ENCODE assay signal across 31 cellular contexts in the genomic region with DNA sequence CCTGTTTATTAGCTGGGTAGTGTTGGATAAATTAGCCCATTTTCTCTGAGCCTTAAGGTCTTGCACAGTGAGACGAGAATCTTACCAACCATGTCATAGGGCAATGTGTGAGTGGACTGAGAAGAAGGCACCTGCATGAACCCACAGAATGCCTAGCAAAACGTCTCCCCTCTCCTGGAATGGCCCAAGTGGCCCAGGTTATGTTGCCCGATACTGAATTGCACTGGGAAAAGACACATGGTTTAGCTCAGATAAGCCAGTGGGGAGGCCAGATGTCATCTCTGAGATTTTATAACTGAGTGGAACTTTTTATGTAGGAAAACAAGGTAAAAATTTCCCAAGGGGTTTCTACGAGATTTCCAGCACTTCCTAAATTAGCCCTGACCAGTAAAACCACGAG.
"Had no signal": no experiment of that assay in that cellular context is flagged by ENCODE, and none has a peak within 500 bp of the region (broad histone marks: within the 10 kb centered on the region; RNA-seq: fewer than 3 reads in every experiment).

No MANE protein-coding gene starts in this region.

- H3K4me3 Mint-ChIP-seq: activated CD4-positive, alpha-beta memory T cell treated with anti-CD3 and anti-CD28 coated beads for 36 hours; activated CD4-positive, alpha-beta T cell treated with anti-CD3 and anti-CD28 coated beads for 36 hours; activated CD4-positive, alpha-beta T cell treated with anti-CD3 and anti-CD28 coated beads, Interleukin-2, amount 10 ng/mL, durations not matched to agents 24 days and 14 days; activated CD8-positive, alpha-beta T cell treated with anti-CD3 and anti-CD28 coated beads, Interleukin-2, amount 10 ng/mL, durations not matched to agents 7 days and 5 days; activated naive CD8-positive, alpha-beta T cell treated with anti-CD3 and anti-CD28 coated beads, Interleukin-2, amount 10 ng/mL, durations not matched to agents 7 days and 5 days; activated T-cell treated with anti-CD3 and anti-CD28 coated beads, Interleukin-2, amount 50 U/mL, for 4 hours; central memory CD8-positive, alpha-beta T cell; dendritic cell treated with granulocyte-macrophage colony-stimulating factor and Interleukin-4, amounts not matched to agents 40 ng/mL and 50 ng/mL, for 4 days had no signal

- H3K36me3 ChIP-seq: brain microvascular endothelial cell, esophagus muscularis mucosa, gastrocnemius medialis, heart left ventricle had no signal

- H3K27ac Mint-ChIP-seq: activated CD4-positive, alpha-beta T cell treated with anti-CD3 and anti-CD28 coated beads, Interleukin-2, amount 10 ng/mL, durations not matched to agents 24 days and 14 days; activated CD8-positive, alpha-beta T cell treated with anti-CD3 and anti-CD28 coated beads, Interleukin-2, amount 10 ng/mL, durations not matched to agents 7 days and 5 days; activated naive CD8-positive, alpha-beta T cell treated with anti-CD3 and anti-CD28 coated beads, Interleukin-2, amount 10 ng/mL, durations not matched to agents 7 days and 5 days; dendritic cell treated with granulocyte-macrophage colony-stimulating factor and Interleukin-4, amounts not matched to agents 40 ng/mL and 50 ng/mL, for 4 days had no signal

- ATAC-seq: activated CD4-positive, alpha-beta T cell treated with anti-CD3 and anti-CD28 coated beads for 36 hours; activated CD8-positive, alpha-beta T cell treated with anti-CD3 and anti-CD28 coated beads, Interleukin-2, amount 10 ng/mL, durations not matched to agents 7 days and 5 days; activated T-cell treated with anti-CD3 and anti-CD28 coated beads, Interleukin-2, amount 50 U/mL, for 4 hours; activated T-helper 17 cell treated with anti-CD3 and anti-CD28 coated beads, Interleukin-2, amount 50 U/mL, for 72 hours; foreskin keratinocyte; gastrocnemius medialis; heart left ventricle had no signal

- H3K4me1 Mint-ChIP-seq: central memory CD8-positive, alpha-beta T cell had no signal

- H3K9me3 ChIP-seq: esophagus muscularis mucosa, gastrocnemius medialis, heart left ventricle had no signal

- H3K27me3 Mint-ChIP-seq: activated CD4-positive, alpha-beta T cell treated with anti-CD3 and anti-CD28 coated beads for 36 hours; activated naive CD8-positive, alpha-beta T cell treated with anti-CD3 and anti-CD28 coated beads, Interleukin-2, amount 10 ng/mL, durations not matched to agents 7 days and 5 days; activated T-helper 17 cell treated with anti-CD3 and anti-CD28 coated beads, Interleukin-2, amount 50 U/mL, for 72 hours had no signal

- H3K36me3 Mint-ChIP-seq: activated CD4-positive, alpha-beta memory T cell treated with anti-CD3 and anti-CD28 coated beads for 36 hours had no signal

- H3K27me3 ChIP-seq: brain microvascular endothelial cell, dorsolateral prefrontal cortex, esophagus muscularis mucosa, foreskin keratinocyte, gastrocnemius medialis had no signal

- H3K27ac ChIP-seq: brain microvascular endothelial cell, coronary artery, dorsolateral prefrontal cortex, esophagus muscularis mucosa, foreskin keratinocyte, gastrocnemius medialis, heart left ventricle had no signal

- FAIRE-seq: astrocyte, bronchial epithelial cell had no signal

- DNase-seq: activated CD4-positive, alpha-beta memory T cell treated with anti-CD3 and anti-CD28 coated beads for 36 hours; activated CD4-positive, alpha-beta T cell treated with anti-CD3 and anti-CD28 coated beads for 36 hours; activated CD4-positive, alpha-beta T cell treated with anti-CD3 and anti-CD28 coated beads, Interleukin-2, amount 10 ng/mL, durations not matched to agents 24 days and 14 days; activated CD4-positive, CD25-positive, alpha-beta regulatory T cell; activated CD4-positive, CD25-positive, alpha-beta regulatory T cell treated with anti-CD3 and anti-CD28 coated beads, Interleukin-2, amount 50 U/mL, for 72 hours; activated CD8-positive, alpha-beta T cell treated with anti-CD3 and anti-CD28 coated beads, Interleukin-2, amount 10 ng/mL, durations not matched to agents 7 days and 5 days; activated effector memory CD4-positive, alpha-beta T cell treated with Interleukin-2 at 50 U/mL for 16 hours; activated gamma-delta T cell treated with Interleukin-2 at 50 U/mL for 16 hours; activated naive CD4-positive, alpha-beta T cell treated with anti-CD3 and anti-CD28 coated beads, Interleukin-2, amount 50 U/mL, for 16 hours; activated naive CD4-positive, alpha-beta T cell treated with Interleukin-2 at 50 U/mL for 16 hours; activated naive CD8-positive, alpha-beta T cell treated with anti-CD3 and anti-CD28 coated beads, Interleukin-2, amount 10 ng/mL, durations not matched to agents 7 days and 5 days; activated T-cell treated with anti-CD3 and anti-CD28 coated beads, Interleukin-2, amount 50 U/mL, for 4 hours; amniotic stem cell; anterior cingulate cortex; brain microvascular endothelial cell; dorsolateral prefrontal cortex; effector memory CD4-positive, alpha-beta T cell; erythroblast; foreskin keratinocyte; gastrocnemius medialis; glutamatergic neuron; heart left ventricle; T-helper 1 cell; T-helper 2 cell had no signal

- H3K4me1 ChIP-seq: esophagus muscularis mucosa, foreskin keratinocyte, gastrocnemius medialis had no signal

- H3K4me3 ChIP-seq: coronary artery, dorsolateral prefrontal cortex, esophagus muscularis mucosa, gastrocnemius medialis, heart left ventricle had no signal

- H3K9me3 Mint-ChIP-seq: activated CD4-positive, alpha-beta memory T cell treated with anti-CD3 and anti-CD28 coated beads for 36 hours; activated naive CD8-positive, alpha-beta T cell treated with anti-CD3 and anti-CD28 coated beads, Interleukin-2, amount 10 ng/mL, durations not matched to agents 7 days and 5 days; activated T-cell treated with anti-CD3 and anti-CD28 coated beads, Interleukin-2, amount 50 U/mL, for 4 hours; activated T-helper 17 cell treated with anti-CD3 and anti-CD28 coated beads, Interleukin-2, amount 50 U/mL, for 72 hours; central memory CD8-positive, alpha-beta T cell; dendritic cell treated with granulocyte-macrophage colony-stimulating factor and Interleukin-4, amounts not matched to agents 40 ng/mL and 50 ng/mL, for 4 days had no signal
